In genomic region chr11:61724437-61724836, GRCh38 we compare ENCODE assay signal across 35 cellular contexts. TPM values are rescaled to one million over a fixed set of nuclear protein-coding genes. Genes with fewer than 3 reads are reported as not detected.
"Had no signal": no experiment of that assay in that cellular context is flagged by ENCODE, and none has a peak within 500 bp of the region (broad histone marks: within the 10 kb centered on the region; RNA-seq: fewer than 3 reads in every experiment).

No MANE protein-coding gene starts in this region.

- H3K4me1 Mint-ChIP-seq: activated B cell treated with CpG ODN at 0.5 μM for 24 hours; activated CD4-positive, alpha-beta T cell treated with anti-CD3 and anti-CD28 coated beads, Interleukin-2, amount 10 ng/mL, durations not matched to agents 24 days and 14 days; activated naive CD4-positive, alpha-beta T cell treated with anti-CD3 and anti-CD28 coated beads, Interleukin-2, amount 10 ng/mL, durations not matched to agents 7 days and 5 days; activated naive CD4-positive, alpha-beta T cell treated with anti-CD3 and anti-CD28 coated beads, Interleukin-2, amount 50 U/mL, for 24 hours; activated naive CD8-positive, alpha-beta T cell treated with anti-CD3 and anti-CD28 coated beads, Interleukin-2, amount 10 ng/mL, durations not matched to agents 7 days and 5 days; activated naive CD8-positive, alpha-beta T cell treated with anti-CD3 and anti-CD28 coated beads, Interleukin-2, amount 50 U/mL, for 24 hours had no signal

- ATAC-seq: activated CD8-positive, alpha-beta T cell treated with anti-CD3 and anti-CD28 coated beads for 36 hours; activated naive CD8-positive, alpha-beta T cell treated with anti-CD3 and anti-CD28 coated beads, Interleukin-2, amount 50 U/mL, for 24 hours; activated T-cell treated with anti-CD3 and anti-CD28 coated beads, Interleukin-2, amount 50 U/mL, for 4 hours; activated T-cell treated with anti-CD3 and anti-CD28 coated beads, Interleukin-2, amount 50 U/mL, for 72 hours had no signal

- H3K4me1 ChIP-seq: ascending aorta had no signal

- H3K9me3 Mint-ChIP-seq: activated B cell treated with CpG ODN at 0.5 μM for 24 hours; activated CD4-positive, alpha-beta memory T cell treated with anti-CD3 and anti-CD28 coated beads for 36 hours; activated CD4-positive, alpha-beta T cell treated with anti-CD3 and anti-CD28 coated beads, Interleukin-2, amount 10 ng/mL, durations not matched to agents 24 days and 14 days; activated CD8-positive, alpha-beta T cell treated with anti-CD3 and anti-CD28 coated beads for 36 hours; activated naive CD4-positive, alpha-beta T cell treated with anti-CD3 and anti-CD28 coated beads, Interleukin-2, amount 10 ng/mL, durations not matched to agents 7 days and 5 days; activated naive CD4-positive, alpha-beta T cell treated with anti-CD3 and anti-CD28 coated beads, Interleukin-2, amount 50 U/mL, for 24 hours; activated naive CD8-positive, alpha-beta T cell treated with anti-CD3 and anti-CD28 coated beads, Interleukin-2, amount 10 ng/mL, durations not matched to agents 7 days and 5 days; activated naive CD8-positive, alpha-beta T cell treated with anti-CD3 and anti-CD28 coated beads, Interleukin-2, amount 50 U/mL, for 24 hours; activated T-cell treated with anti-CD3 and anti-CD28 coated beads, Interleukin-2, amount 50 U/mL, for 4 hours; activated T-cell treated with anti-CD3 and anti-CD28 coated beads, Interleukin-2, amount 50 U/mL, for 72 hours; activated T-helper 1 cell treated with anti-CD3 and anti-CD28 coated beads, Interleukin-12 subunit alpha, Interleukin-12 subunit beta, Interleukin-2, Interleukin-4 antibody, amounts not matched to agents 30 ng/mL and 10 ng/mL and 1 ng/mL, durations not matched to agents 14 hours and 24 hours and 36 hours; activated T-helper 2 cell treated with anti-CD3 and anti-CD28 coated beads, Interferon-gamma antibody, Interleukin-2, Interleukin-4, amounts not matched to agents 10 μg/mL and 5 μg/mL and 100 μg/mL, durations not matched to agents 14 hours and 24 hours and 36 hours; brain; T-helper 1 cell treated with Interleukin-12 subunit alpha and Interleukin-12 subunit beta and Interleukin-4 antibody, amounts not matched to agents 30 μg/mL and 1 μg/mL, for 36 hours; T-helper 2 cell treated with Interferon-gamma antibody and Interleukin-4, amounts not matched to agents 5 μg/mL and 100 μg/mL, for 36 hours had no signal

- H3K27ac Mint-ChIP-seq: activated B cell treated with CpG ODN at 0.5 μM for 24 hours; activated CD4-positive, alpha-beta memory T cell treated with anti-CD3 and anti-CD28 coated beads for 36 hours; activated CD4-positive, alpha-beta T cell treated with anti-CD3 and anti-CD28 coated beads, Interleukin-2, amount 10 ng/mL, durations not matched to agents 24 days and 14 days; activated CD8-positive, alpha-beta T cell treated with anti-CD3 and anti-CD28 coated beads for 36 hours; activated naive CD4-positive, alpha-beta T cell treated with anti-CD3 and anti-CD28 coated beads, Interleukin-2, amount 10 ng/mL, durations not matched to agents 7 days and 5 days; activated naive CD4-positive, alpha-beta T cell treated with anti-CD3 and anti-CD28 coated beads, Interleukin-2, amount 50 U/mL, for 24 hours; activated naive CD8-positive, alpha-beta T cell; activated naive CD8-positive, alpha-beta T cell treated with anti-CD3 and anti-CD28 coated beads, Interleukin-2, amount 10 ng/mL, durations not matched to agents 7 days and 5 days; activated naive CD8-positive, alpha-beta T cell treated with anti-CD3 and anti-CD28 coated beads, Interleukin-2, amount 50 U/mL, for 24 hours; activated T-cell treated with anti-CD3 and anti-CD28 coated beads, Interleukin-2, amount 50 U/mL, for 72 hours; activated T-helper 1 cell treated with anti-CD3 and anti-CD28 coated beads, Interleukin-12 subunit alpha, Interleukin-12 subunit beta, Interleukin-2, Interleukin-4 antibody, amounts not matched to agents 30 ng/mL and 10 ng/mL and 1 ng/mL, durations not matched to agents 14 hours and 24 hours and 36 hours; activated T-helper 2 cell treated with anti-CD3 and anti-CD28 coated beads, Interferon-gamma antibody, Interleukin-2, Interleukin-4, amounts not matched to agents 10 μg/mL and 5 μg/mL and 100 μg/mL, durations not matched to agents 14 hours and 24 hours and 36 hours; T-helper 1 cell treated with Interleukin-12 subunit alpha and Interleukin-12 subunit beta and Interleukin-4 antibody, amounts not matched to agents 30 μg/mL and 1 μg/mL, for 36 hours; T-helper 2 cell treated with Interferon-gamma antibody and Interleukin-4, amounts not matched to agents 5 μg/mL and 100 μg/mL, for 36 hours had no signal

- H3K9me3 ChIP-seq: ascending aorta had no signal

- H3K27me3 ChIP-seq: ascending aorta, cardiac muscle cell had no signal

- H3K36me3 Mint-ChIP-seq: activated CD4-positive, alpha-beta memory T cell treated with anti-CD3 and anti-CD28 coated beads for 36 hours; activated naive CD4-positive, alpha-beta T cell treated with anti-CD3 and anti-CD28 coated beads, Interleukin-2, amount 10 ng/mL, durations not matched to agents 7 days and 5 days; activated naive CD4-positive, alpha-beta T cell treated with anti-CD3 and anti-CD28 coated beads, Interleukin-2, amount 50 U/mL, for 24 hours; activated naive CD8-positive, alpha-beta T cell; activated naive CD8-positive, alpha-beta T cell treated with anti-CD3 and anti-CD28 coated beads, Interleukin-2, amount 10 ng/mL, durations not matched to agents 7 days and 5 days had no signal

- H3K4me3 Mint-ChIP-seq: activated B cell treated with CpG ODN at 0.5 μM for 24 hours; activated CD4-positive, alpha-beta memory T cell treated with anti-CD3 and anti-CD28 coated beads for 36 hours; activated CD4-positive, alpha-beta T cell treated with anti-CD3 and anti-CD28 coated beads, Interleukin-2, amount 10 ng/mL, durations not matched to agents 24 days and 14 days; activated CD8-positive, alpha-beta T cell treated with anti-CD3 and anti-CD28 coated beads for 36 hours; activated naive CD4-positive, alpha-beta T cell treated with anti-CD3 and anti-CD28 coated beads, Interleukin-2, amount 10 ng/mL, durations not matched to agents 7 days and 5 days; activated naive CD4-positive, alpha-beta T cell treated with anti-CD3 and anti-CD28 coated beads, Interleukin-2, amount 50 U/mL, for 24 hours; activated naive CD8-positive, alpha-beta T cell; activated naive CD8-positive, alpha-beta T cell treated with anti-CD3 and anti-CD28 coated beads, Interleukin-2, amount 10 ng/mL, durations not matched to agents 7 days and 5 days; activated naive CD8-positive, alpha-beta T cell treated with anti-CD3 and anti-CD28 coated beads, Interleukin-2, amount 50 U/mL, for 24 hours; activated T-cell treated with anti-CD3 and anti-CD28 coated beads, Interleukin-2, amount 50 U/mL, for 4 hours; activated T-cell treated with anti-CD3 and anti-CD28 coated beads, Interleukin-2, amount 50 U/mL, for 72 hours; activated T-helper 1 cell treated with anti-CD3 and anti-CD28 coated beads, Interleukin-12 subunit alpha, Interleukin-12 subunit beta, Interleukin-2, Interleukin-4 antibody, amounts not matched to agents 30 ng/mL and 10 ng/mL and 1 ng/mL, durations not matched to agents 14 hours and 24 hours and 36 hours; brain; T-helper 1 cell treated with Interleukin-12 subunit alpha and Interleukin-12 subunit beta and Interleukin-4 antibody, amounts not matched to agents 30 μg/mL and 1 μg/mL, for 36 hours; T-helper 2 cell treated with Interferon-gamma antibody and Interleukin-4, amounts not matched to agents 5 μg/mL and 100 μg/mL, for 36 hours had no signal

- DNase-seq: activated B cell treated with CpG ODN at 0.5 μM for 24 hours; activated CD4-positive, alpha-beta memory T cell treated with anti-CD3 and anti-CD28 coated beads for 36 hours; activated CD4-positive, alpha-beta T cell treated with anti-CD3 and anti-CD28 coated beads for 4 hours; activated CD4-positive, alpha-beta T cell treated with anti-CD3 and anti-CD28 coated beads, Interleukin-2, amount 10 ng/mL, durations not matched to agents 24 days and 14 days; activated CD4-positive, alpha-beta T cell treated with anti-CD3 and anti-CD28 coated beads, Interleukin-2, amount 50 U/mL, for 1 hour; activated CD4-positive, alpha-beta T cell treated with anti-CD3 and anti-CD28 coated beads, Interleukin-2, amount 50 U/mL, for 4 hours; activated CD4-positive, CD25-positive, alpha-beta regulatory T cell treated with anti-CD3 and anti-CD28 coated beads, Interleukin-2, amount 50 U/mL, for 72 hours; activated CD8-positive, alpha-beta memory T cell treated with anti-CD3 and anti-CD28 coated beads, Interleukin-2, amount 50 U/mL, for 4 hours; activated CD8-positive, alpha-beta T cell treated with anti-CD3 and anti-CD28 coated beads for 36 hours; activated effector memory CD4-positive, alpha-beta T cell treated with Interleukin-2 at 50 U/mL for 16 hours; activated gamma-delta T cell; activated naive CD4-positive, alpha-beta T cell treated with anti-CD3 and anti-CD28 coated beads, Interleukin-2, amount 10 ng/mL, durations not matched to agents 7 days and 5 days; activated naive CD4-positive, alpha-beta T cell treated with Interleukin-2 at 50 U/mL for 16 hours; activated naive CD8-positive, alpha-beta T cell treated with anti-CD3 and anti-CD28 coated beads, Interleukin-2, amount 10 ng/mL, durations not matched to agents 7 days and 5 days; activated naive CD8-positive, alpha-beta T cell treated with anti-CD3 and anti-CD28 coated beads, Interleukin-2, amount 50 U/mL, for 24 hours; activated T-cell treated with anti-CD3 and anti-CD28 coated beads for 4 hours; activated T-cell treated with anti-CD3 and anti-CD28 coated beads, Interleukin-2, amount 50 U/mL, for 1 hour; activated T-cell treated with anti-CD3 and anti-CD28 coated beads, Interleukin-2, amount 50 U/mL, for 4 hours; activated T-cell treated with anti-CD3 and anti-CD28 coated beads, Interleukin-2, amount 50 U/mL, for 72 hours; amygdala; anterior cingulate cortex; central memory CD4-positive, alpha-beta T cell; T-helper 1 cell; T-helper 2 cell; T-helper 9 cell had no signal

- H3K36me3 ChIP-seq: ascending aorta, cardiac muscle cell had no signal

- H3K4me3 ChIP-seq: ascending aorta, cardiac muscle cell had no signal

- H3K27me3 Mint-ChIP-seq: activated B cell treated with CpG ODN at 0.5 μM for 24 hours; activated CD4-positive, alpha-beta memory T cell treated with anti-CD3 and anti-CD28 coated beads for 36 hours; activated CD4-positive, alpha-beta T cell treated with anti-CD3 and anti-CD28 coated beads, Interleukin-2, amount 10 ng/mL, durations not matched to agents 24 days and 14 days; activated CD8-positive, alpha-beta T cell treated with anti-CD3 and anti-CD28 coated beads for 36 hours; activated naive CD4-positive, alpha-beta T cell treated with anti-CD3 and anti-CD28 coated beads, Interleukin-2, amount 50 U/mL, for 24 hours; activated naive CD8-positive, alpha-beta T cell; activated naive CD8-positive, alpha-beta T cell treated with anti-CD3 and anti-CD28 coated beads, Interleukin-2, amount 10 ng/mL, durations not matched to agents 7 days and 5 days; activated naive CD8-positive, alpha-beta T cell treated with anti-CD3 and anti-CD28 coated beads, Interleukin-2, amount 50 U/mL, for 24 hours; brain had no signal

- H3K27ac ChIP-seq: ascending aorta, cardiac muscle cell, VCaP had no signal

RNA-seq across cellular contexts. Expression of gene MYRF, which starts 28.0 kb away (rescaled TPM):
- total RNA-seq: ascending aorta had no signal

RNA-seq across cellular contexts. Expression of gene DAGLA, which starts 44.2 kb away (rescaled TPM):
- total RNA-seq: activated B cell treated with CpG ODN at 0.5 μM for 24 hours had no signal
